ENCODE assay signal across 8 cellular contexts in genomic region chr13:39676315-39676876, GRCh38. TPM values are rescaled to one million over a fixed set of nuclear protein-coding genes. Genes with fewer than 3 reads are reported as not detected.
A peak's percentile ranks its signal among the peaks of the same experiment; 100 is the strongest.
DNase-seq lines count a peak whose midpoint lies in the region; ATAC-seq and TF ChIP-seq lines count a peak whose summit lies in the region.

No MANE protein-coding gene starts in this region.

- H3K9me3 ChIP-seq in DOHH2 (ENCODE audit: control insufficient read depth, insufficient read depth, low read length) = no peaks in the 10 kb centered on the region
- H3K9me3 ChIP-seq in right cardiac atrium (ENCODE audit: control insufficient read depth, low read length) = no peaks in the 10 kb centered on the region
- H3K9me3 ChIP-seq in upper lobe of left lung = no peaks in the 10 kb centered on the region
- H3K9me3 ChIP-seq in effector memory CD4-positive, alpha-beta T cell (ENCODE audit: control insufficient read depth, low read length) = no peaks in the 10 kb centered on the region

- H3K36me3 Mint-ChIP-seq in activated CD8-positive, alpha-beta T cell treated with anti-CD3 and anti-CD28 coated beads for 36 hours (ENCODE audit: low read depth) = peaks cover 17% of the 10 kb centered on the region

- no peak for TF ChIP-seq EP300 in upper lobe of left lung (IDR thresholded peaks at IDR 0.05)

- no peak overlapping the region for H3K4me3 Mint-ChIP-seq in activated CD8-positive, alpha-beta T cell treated with anti-CD3 and anti-CD28 coated beads for 36 hours

- 0 out of 2 replicates have a peak, but pooled peaks cover 2% of the 10 kb centered on the region for H3F3A ChIP-seq in DOHH2 (ENCODE audit: control insufficient read depth, insufficient read depth)

- POLR2A ChIA-PET in activated CD8-positive, alpha-beta T cell treated with anti-CD3 and anti-CD28 coated beads for 36 hours (lab: Charles Lee) = no interaction called here

- no peak for ATAC-seq in activated CD8-positive, alpha-beta T cell treated with anti-CD3 and anti-CD28 coated beads for 36 hours
- ATAC-seq in right cardiac atrium = no peak
- no peak for ATAC-seq in upper lobe of left lung (ENCODE audit: low FRiP score in 2 of 2)
- ATAC-seq in GM19351 (IDR thresholded peaks at IDR 0.05; ENCODE audit: unreplicated experiment) = no peak

- H3K4me3 ChIP-seq in DOHH2 (ENCODE audit: low read length) (no peak overlapping the region), right cardiac atrium (ENCODE audit: low read length) (peak overlapping the region; percentile 4), upper lobe of left lung (no peak overlapping the region)
- no peak overlapping the region for H3K4me3 ChIP-seq in effector memory CD4-positive, alpha-beta T cell (ENCODE audit: insufficient read depth, low read depth, low read length, poor library complexity, severe bottlenecking)

- H3K27me3 ChIP-seq in DOHH2 (ENCODE audit: control insufficient read depth, low read length) = no peaks in the 10 kb centered on the region
- H3K27me3 ChIP-seq in right cardiac atrium (ENCODE audit: control insufficient read depth, insufficient read depth) = no peaks in the 10 kb centered on the region
- H3K27me3 ChIP-seq in upper lobe of left lung = no peaks in the 10 kb centered on the region
- no peaks in the 10 kb centered on the region for H3K27me3 ChIP-seq in effector memory CD4-positive, alpha-beta T cell (replicated peaks; ENCODE audit: control insufficient read depth, insufficient read depth, low read length, poor library complexity, severe bottlenecking)

- 97% methylated on average over 1 of the region's 1 CpG for WGBS in right cardiac atrium
- 100% methylated on average over 1 of the region's 1 CpG for WGBS in upper lobe of left lung, 2 donors

- CTCF ChIA-PET in activated CD8-positive, alpha-beta T cell treated with anti-CD3 and anti-CD28 coated beads for 36 hours (lab: Charles Lee) = interaction anchor here (1.0 to 1.1 kb wide), 4 partner anchors 12 to 64 kb away, joined by 3 to 6 read pairs (median 4); no protein-coding TSS in a partner anchor

- no peaks in the 10 kb centered on the region for H3K79me2 ChIP-seq in DOHH2 (ENCODE audit: control insufficient read depth, low read length)

- TF ChIP-seq POLR2A in upper lobe of left lung (IDR thresholded peaks at IDR 0.05) = no peak

- H3K9me2 ChIP-seq in DOHH2 (replicated peaks; ENCODE audit: control insufficient read depth, low read length) = no peaks in the 10 kb centered on the region

- H3K4me1 ChIP-seq in DOHH2 (ENCODE audit: control insufficient read depth, low read length) (peaks cover 5% of the 10 kb centered on the region; the same call in 1 of the 2 replicates), right cardiac atrium (ENCODE audit: control insufficient read depth, insufficient read depth, low read length) (no peaks in the 10 kb centered on the region), upper lobe of left lung (peaks cover 0 to 5% (median 0%) of the 10 kb centered on the region in 4 donors)
- H3K4me1 ChIP-seq in effector memory CD4-positive, alpha-beta T cell (ENCODE audit: control insufficient read depth, insufficient read depth, low read length, poor library complexity, severe bottlenecking) = no peaks in the 10 kb centered on the region

- DNase-seq in A172 (ENCODE audit: low spot score) (peak; percentile 47), NCI-H146 (lab: John Stamatoyannopoulos, UW) (peak; percentile 61), right cardiac atrium (no peak), upper lobe of left lung (no peak)
- DNase-seq in activated CD8-positive, alpha-beta T cell treated with anti-CD3 and anti-CD28 coated beads for 36 hours = peak; percentile 44
- DNase-seq in effector memory CD4-positive, alpha-beta T cell = no peak

- H3K36me3 ChIP-seq in DOHH2 (ENCODE audit: control insufficient read depth, low read length) (peaks cover 11% of the 10 kb centered on the region), upper lobe of left lung (peaks cover 0 to 25% (median 7%) of the 10 kb centered on the region in 4 donors)
- H3K36me3 ChIP-seq in effector memory CD4-positive, alpha-beta T cell (ENCODE audit: control insufficient read depth, insufficient read depth, low read length) = peaks cover 13% of the 10 kb centered on the region

- intact Hi-C loops in activated CD8-positive, alpha-beta T cell treated with anti-CD3 and anti-CD28 coated beads for 36 hours (cut with micrococcal nuclease) = no loop called here
- intact Hi-C loops in right cardiac atrium (cut with DNase I) = no loop called here

- H3K27ac Mint-ChIP-seq in activated CD8-positive, alpha-beta T cell treated with anti-CD3 and anti-CD28 coated beads for 36 hours = no peak overlapping the region

- no peak overlapping the region for H3K27ac ChIP-seq in DOHH2 (ENCODE audit: low read depth, low read length)
- H3K27ac ChIP-seq in right cardiac atrium (ENCODE audit: low read length) = no peak overlapping the region
- H3K27ac ChIP-seq in upper lobe of left lung = no peak overlapping the region
- no peak overlapping the region for H3K27ac ChIP-seq in effector memory CD4-positive, alpha-beta T cell (ENCODE audit: insufficient read depth, low read length, poor library complexity, severe bottlenecking)

- TF ChIP-seq CTCF in DOHH2 (IDR thresholded peaks at IDR 0.05; ENCODE audit: low read depth, low read length, poor library complexity, severe bottlenecking) (peak; percentile 39), upper lobe of left lung (IDR thresholded peaks at IDR 0.05) (peak in 5 of 6 experiments; percentile 17 to 37 (median 26))
- peak; percentile 68 for TF ChIP-seq CTCF in activated CD8-positive, alpha-beta T cell treated with anti-CD3 and anti-CD28 coated beads for 36 hours (IDR thresholded peaks at IDR 0.05)

- H3K4me2 ChIP-seq in DOHH2 (ENCODE audit: low read length) = no peak overlapping the region

- no peaks in the 10 kb centered on the region for H4K20me1 ChIP-seq in DOHH2 (ENCODE audit: control insufficient read depth, insufficient read depth, low read depth, low read length)

- no peaks in the 10 kb centered on the region for H3K9me3 Mint-ChIP-seq in activated CD8-positive, alpha-beta T cell treated with anti-CD3 and anti-CD28 coated beads for 36 hours

- no peaks in the 10 kb centered on the region for H3K27me3 Mint-ChIP-seq in activated CD8-positive, alpha-beta T cell treated with anti-CD3 and anti-CD28 coated beads for 36 hours

- H3K4me1 Mint-ChIP-seq in activated CD8-positive, alpha-beta T cell treated with anti-CD3 and anti-CD28 coated beads for 36 hours (ENCODE audit: low read depth) = peaks cover 3% of the 10 kb centered on the region

RNA-seq across cellular contexts. Expression of gene COG6, which starts 20.9 kb away (rescaled TPM):
- 14.1 and 54.6 TPM in 2 replicates for total RNA-seq in A172 (2014; rRNA removed; shearing (Covaris generic))
- 10 to 100 TPM; 25.5 to 26.4 TPM for total RNA-seq in activated CD8-positive, alpha-beta T cell treated with anti-CD3 and anti-CD28 coated beads for 36 hours
- total RNA-seq in right cardiac atrium = 10 to 100 TPM; 28.0 to 34.4 (median 31.3) TPM
- 11.5 TPM for polyA plus RNA-seq in right cardiac atrium
- total RNA-seq in upper lobe of left lung = 10 to 100 TPM; 10.3 to 37.5 (median 17.2) TPM

Comparison
In these comparisons a context has a peak if more than half of its experiments do, and no peak if none do; other contexts are left out.
1. DNase-seq: peak in A172 (single experiment), NCI-H146 (single experiment) and activated CD8-positive, alpha-beta T cell treated with anti-CD3 and anti-CD28 coated beads for 36 hours (single experiment); none in right cardiac atrium (0 of 3), upper lobe of left lung (0 of 2) and effector memory CD4-positive, alpha-beta T cell (0 of 3).
2. Peak in every context shown above with its lines, with median percentiles within 50 percentile points of each other: CTCF ChIP-seq.